In the genomic region with DNA sequence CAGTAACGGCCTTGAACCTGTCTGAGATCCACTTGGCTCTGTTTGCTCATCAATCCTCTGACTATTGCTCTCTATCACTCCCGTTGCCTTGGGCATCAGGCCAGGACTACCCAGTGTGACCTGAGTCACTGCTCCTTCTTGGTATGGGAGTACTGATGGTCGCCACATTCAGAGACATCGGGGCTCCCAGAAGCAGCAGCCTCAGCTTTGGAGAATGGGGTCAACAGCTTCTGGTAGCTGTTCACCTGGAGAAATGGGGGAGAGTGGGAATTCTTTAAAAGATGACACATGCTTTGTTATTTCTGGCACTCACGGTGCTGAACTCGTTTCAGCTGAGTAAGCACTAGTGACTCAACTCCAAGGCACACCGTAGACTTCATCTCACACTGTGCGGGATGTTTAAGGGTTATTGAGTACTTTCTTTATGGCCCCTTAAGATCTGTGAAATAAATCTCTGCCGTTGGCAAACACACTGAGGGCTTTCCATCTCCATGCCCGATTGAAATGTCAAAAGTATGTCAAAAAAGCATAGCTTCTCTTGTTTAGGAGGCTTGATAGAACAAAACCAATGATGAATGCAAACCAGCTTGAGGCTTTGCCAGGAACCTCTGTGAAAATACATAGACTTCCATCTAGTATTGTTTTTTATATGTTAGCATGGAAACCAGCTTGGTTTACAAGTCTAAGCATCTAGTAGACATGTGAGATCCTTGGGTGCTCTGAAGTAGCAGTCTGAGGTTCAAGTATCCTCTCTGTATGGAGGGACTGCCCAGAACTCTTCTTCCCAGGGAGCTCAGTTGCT, we compare ENCODE assay signal across 1 cellular context.
TF ChIP-seq lines count a peak whose summit lies in the region.

No MANE protein-coding gene starts in this region.

TF ChIP-seq in IMR-90, 13 proteins besides CTCF, POLR2A, EP300 and RAD21 (continued from another document):
- TF ChIP-seq MAZ (IDR thresholded peaks at IDR 0.05; ENCODE audit: borderline replicate concordance, low read depth, low read length) = no peak
- no peak for TF ChIP-seq SMC3 (IDR thresholded peaks at IDR 0.05; ENCODE audit: low read depth, low read length)
